In the genomic region with DNA sequence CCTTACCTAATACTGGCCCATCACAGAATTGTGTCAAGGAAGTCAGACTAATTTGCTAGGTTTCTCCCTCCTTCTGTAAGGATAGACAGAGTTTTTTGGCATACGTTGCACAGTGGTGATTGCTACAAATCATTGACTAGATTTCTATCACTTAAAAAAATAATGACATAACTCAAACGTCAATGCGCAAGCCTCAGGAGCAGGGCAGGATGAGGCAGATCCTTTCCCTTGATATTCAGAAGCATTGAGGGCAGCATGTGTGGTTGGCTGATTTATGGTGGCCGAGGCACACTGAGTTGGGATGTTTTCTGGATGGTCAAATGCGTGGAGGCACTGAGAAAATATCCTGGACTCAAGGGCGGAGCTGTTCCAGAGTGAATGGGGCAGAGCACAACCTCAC, we compare ENCODE assay signal across 18 cellular contexts. TPM values are rescaled to one million over a fixed set of nuclear protein-coding genes. Genes with fewer than 3 reads are reported as not detected.
A peak's percentile ranks its signal among the peaks of the same experiment; 100 is the strongest.
DNase-seq lines count a peak whose midpoint lies in the region; ATAC-seq, FAIRE-seq and TF ChIP-seq lines count a peak whose summit lies in the region.
"Had no signal": no experiment of that assay in that cellular context is flagged by ENCODE, and none has a peak within 500 bp of the region (broad histone marks: within the 10 kb centered on the region; RNA-seq: fewer than 3 reads in every experiment).

No MANE protein-coding gene starts in this region.

- no peak for TF ChIP-seq EP300 in A549 (IDR thresholded peaks at IDR 0.05)

- peak overlapping the region; percentile 56 for H3K4me2 ChIP-seq in A549

- intact Hi-C loops in left lung (cut with DNase I): no loop called here

- WGBS in A549 (ENCODE audit: missing lambda C conversion rate): 40% methylated on average over 6 of the region's 6 CpGs

- H3K36me3 ChIP-seq in HEK293 (ENCODE audit: control insufficient read depth in 2 of 2, insufficient read depth in 1 of 2, low read length in 2 of 2) (no peaks in the 10 kb centered on the region), RWPE2 (ENCODE audit: low read depth) (peaks cover 47% of the 10 kb centered on the region), left lung (no peaks in the 10 kb centered on the region), H7 (replicated peaks; ENCODE audit: control insufficient read depth, insufficient read depth, low read length) (no peaks in the 10 kb centered on the region)
- H3K36me3 ChIP-seq: HAP-1 had no signal

- peaks cover 58% of the 10 kb centered on the region for H3K4me1 ChIP-seq in A549
- no peaks in the 10 kb centered on the region for H3K4me1 ChIP-seq in HEK293 (ENCODE audit: control insufficient read depth, insufficient read depth, low read length)
- peaks cover 65% of the 10 kb centered on the region for H3K4me1 ChIP-seq in RWPE2 (ENCODE audit: insufficient read depth, poor library complexity, severe bottlenecking)
- H3K4me1 ChIP-seq in foreskin keratinocyte: peaks cover 64% of the 10 kb centered on the region
- H3K4me1 ChIP-seq in left lung: no peaks in the 10 kb centered on the region
- H3K4me1 ChIP-seq: HAP-1 had no signal

- peak overlapping the region; percentile 54 to 61 for H3K27ac ChIP-seq in A549
- no peak overlapping the region for H3K27ac ChIP-seq in HEK293 (ENCODE audit: extremely low read depth, low read depth, low read length)
- H3K27ac ChIP-seq in RWPE2 (ENCODE audit: poor library complexity, severe bottlenecking): peak overlapping the region; percentile 96
- peak overlapping the region; percentile 84 for H3K27ac ChIP-seq in foreskin keratinocyte
- H3K27ac ChIP-seq in left lung: no peak overlapping the region

- TF ChIP-seq POLR2A in A549 (IDR thresholded peaks at IDR 0.05; ENCODE audit: low read length): no peak

- TF ChIP-seq CTCF in A549 (IDR thresholded peaks at IDR 0.05) (no peak), HEK293 (tag by site-specific recombination; IDR thresholded peaks at IDR 0.05) (no peak), RWPE2 (IDR thresholded peaks at IDR 0.05; ENCODE audit: poor library complexity, severe bottlenecking) (no peak), foreskin keratinocyte (conservative IDR thresholded peaks at IDR 0.05) (no peak), left lung (IDR thresholded peaks at IDR 0.05) (no peak)

- CTCF ChIA-PET in A549 (lab: Yijun Ruan, JAX): interaction anchor here (0.9 to 2.3 kb wide), 5 partner anchors 14 to 311 kb away, joined by 3 to 7 read pairs (median 4); a partner anchor contains a TSS
- CTCF ChIA-PET in HEK293 (lab: Yijun Ruan, JAX): no interaction called here

- FAIRE-seq in A549 (lab: Jason Lieb, UNC): no peak
- FAIRE-seq: K562, RCC 7860 had no signal

- H3K4me3 ChIP-seq in A549 (no peak overlapping the region), HEK293 (ENCODE audit: low read depth, low read length) (no peak overlapping the region), RWPE2 (ENCODE audit: severe bottlenecking) (no peak overlapping the region), left lung (no peak overlapping the region), H7 (ENCODE audit: insufficient read depth, low read depth, low read length) (no peak overlapping the region)
- H3K4me3 ChIP-seq: HAP-1, K562 had no signal

- peak in 1 of 2 experiments; percentile 51 for DNase-seq in A549 (ENCODE audit: low read depth in 1 of 2, low spot score in 1 of 2)
- DNase-seq in RWPE2 (ENCODE audit: low spot score): no peak
- peak in 1 of 2 donors; percentile 69 for DNase-seq in foreskin keratinocyte
- no peak for DNase-seq in NCI-H1436 treated with DMSO at 0.1 percent for 48 hours (lab: John Stamatoyannopoulos, UW)
- no peak for DNase-seq in left lung
- no peak for DNase-seq in H7
- no peak for DNase-seq in Kasumi-1 (lab: John Stamatoyannopoulos, UW)
- DNase-seq: AML-193, DMS153, EL, NCI-H146, NCI-H2081 treated with DMSO at 0.1 percent for 48 hours, NCI-H510A had no signal

- no peak for TF ChIP-seq RAD21 in A549 (conservative IDR thresholded peaks at IDR 0.05 in 1 of 2, IDR thresholded peaks at IDR 0.05 in 1 of 2)

- ATAC-seq in A549 (peak in 1 of 2 experiments; percentile 42; a peak in 3 of 6 replicates), RWPE2 (ENCODE audit: low read depth) (peak; percentile 20), foreskin keratinocyte (peak; percentile 13), left lung (no peak)
- ATAC-seq: K562 had no signal

- H3K27me3 ChIP-seq in RWPE2 (ENCODE audit: insufficient read depth, poor library complexity, severe bottlenecking) (no peaks in the 10 kb centered on the region), foreskin keratinocyte (no peaks in the 10 kb centered on the region), left lung (no peaks in the 10 kb centered on the region), H7 (ENCODE audit: control insufficient read depth, insufficient read depth, low read length) (no peaks in the 10 kb centered on the region)

- peaks cover 4% of the 10 kb centered on the region; the same call in 2 of the 3 replicates for H3K9me3 ChIP-seq in A549
- H3K9me3 ChIP-seq in HEK293 (ENCODE audit: control insufficient read depth, insufficient read depth, low read depth, low read length): no peaks in the 10 kb centered on the region; the same call in 1 of the 2 replicates
- H3K9me3 ChIP-seq in RWPE2 (ENCODE audit: severe bottlenecking): no peaks in the 10 kb centered on the region
- H3K9me3 ChIP-seq in left lung: no peaks in the 10 kb centered on the region
- H3K9me3 ChIP-seq: HAP-1 had no signal

- POLR2A ChIA-PET in A549 (lab: Yijun Ruan, JAX): interaction anchor here (0.9 to 1.1 kb wide), 2 partner anchors 13 to 166 kb away, joined by 4 to 5 read pairs; no protein-coding TSS in a partner anchor
- POLR2A ChIA-PET in HEK293 (lab: Yijun Ruan, JAX): no interaction called here

TF ChIP-seq in A549, 52 proteins besides CTCF, POLR2A, EP300 and RAD21:
- TF ChIP-seq POLR2AphosphoS2 (conservative IDR thresholded peaks at IDR 0.05; ENCODE audit: low read length): no peak
- TF ChIP-seq GATA3 (IDR thresholded peaks at IDR 0.05; ENCODE audit: borderline replicate concordance): peak; percentile 51
TF ChIP-seq in A549: peak in this region for 1.

TF ChIP-seq in HEK293, 187 proteins besides CTCF, POLR2A, EP300 and RAD21 (continues in another document):
- TF ChIP-seq ZNF366 (tag by site-specific recombination; conservative IDR thresholded peaks at IDR 0.05) (0 out of 2 replicates have a peak, but pooled peaks have one; percentile 18), ZNF600 (tag by site-specific recombination; IDR thresholded peaks at IDR 0.05) (0 out of 2 replicates have a peak, but pooled peaks have one; percentile 36), GLIS2 (tag by site-specific recombination; IDR thresholded peaks at IDR 0.05) (no peak), ZXDB (tag by site-specific recombination; IDR thresholded peaks at IDR 0.05) (peak; percentile 37; the same call in 1 of the 2 replicates), OSR2 (tag by site-specific recombination; IDR thresholded peaks at IDR 0.05) (peak; percentile 32; the same call in 1 of the 2 replicates), ZEB2 (tag by site-specific recombination; IDR thresholded peaks at IDR 0.05) (0 out of 2 replicates have a peak, but pooled peaks have one; percentile 20), ZNF560 (tag by site-specific recombination; IDR thresholded peaks at IDR 0.05; ENCODE audit: borderline replicate concordance) (no peak), ZFP3 (tag by site-specific recombination; IDR thresholded peaks at IDR 0.05; ENCODE audit: low read depth) (no peak), ZNF629 (tag by site-specific recombination; IDR thresholded peaks at IDR 0.05) (0 out of 2 replicates have a peak, but pooled peaks have one; percentile 67), TRIM28 (IDR thresholded peaks at IDR 0.05; ENCODE audit: borderline replicate concordance, low read length) (0 out of 2 replicates have a peak, but pooled peaks have one; percentile 27), IKZF3 (tag by site-specific recombination; IDR thresholded peaks at IDR 0.05) (no peak)
- TF ChIP-seq, protein P1, sequence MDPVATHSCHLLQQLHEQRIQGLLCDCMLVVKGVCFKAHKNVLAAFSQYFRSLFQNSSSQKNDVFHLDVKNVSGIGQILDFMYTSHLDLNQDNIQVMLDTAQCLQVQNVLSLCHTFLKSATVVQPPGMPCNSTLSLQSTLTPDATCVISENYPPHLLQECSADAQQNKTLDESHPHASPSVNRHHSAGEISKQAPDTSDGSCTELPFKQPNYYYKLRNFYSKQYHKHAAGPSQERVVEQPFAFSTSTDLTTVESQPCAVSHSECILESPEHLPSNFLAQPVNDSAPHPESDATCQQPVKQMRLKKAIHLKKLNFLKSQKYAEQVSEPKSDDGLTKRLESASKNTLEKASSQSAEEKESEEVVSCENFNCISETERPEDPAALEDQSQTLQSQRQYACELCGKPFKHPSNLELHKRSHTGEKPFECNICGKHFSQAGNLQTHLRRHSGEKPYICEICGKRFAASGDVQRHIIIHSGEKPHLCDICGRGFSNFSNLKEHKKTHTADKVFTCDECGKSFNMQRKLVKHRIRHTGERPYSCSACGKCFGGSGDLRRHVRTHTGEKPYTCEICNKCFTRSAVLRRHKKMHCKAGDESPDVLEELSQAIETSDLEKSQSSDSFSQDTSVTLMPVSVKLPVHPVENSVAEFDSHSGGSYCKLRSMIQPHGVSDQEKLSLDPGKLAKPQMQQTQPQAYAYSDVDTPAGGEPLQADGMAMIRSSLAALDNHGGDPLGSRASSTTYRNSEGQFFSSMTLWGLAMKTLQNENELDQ (tag by site-specific recombination; IDR thresholded peaks at IDR 0.05; ENCODE audit: low read depth): no peak
- TF ChIP-seq, protein P2, sequence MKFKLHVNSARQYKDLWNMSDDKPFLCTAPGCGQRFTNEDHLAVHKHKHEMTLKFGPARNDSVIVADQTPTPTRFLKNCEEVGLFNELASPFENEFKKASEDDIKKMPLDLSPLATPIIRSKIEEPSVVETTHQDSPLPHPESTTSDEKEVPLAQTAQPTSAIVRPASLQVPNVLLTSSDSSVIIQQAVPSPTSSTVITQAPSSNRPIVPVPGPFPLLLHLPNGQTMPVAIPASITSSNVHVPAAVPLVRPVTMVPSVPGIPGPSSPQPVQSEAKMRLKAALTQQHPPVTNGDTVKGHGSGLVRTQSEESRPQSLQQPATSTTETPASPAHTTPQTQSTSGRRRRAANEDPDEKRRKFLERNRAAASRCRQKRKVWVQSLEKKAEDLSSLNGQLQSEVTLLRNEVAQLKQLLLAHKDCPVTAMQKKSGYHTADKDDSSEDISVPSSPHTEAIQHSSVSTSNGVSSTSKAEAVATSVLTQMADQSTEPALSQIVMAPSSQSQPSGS (tag by site-specific recombination; IDR thresholded peaks at IDR 0.05; ENCODE audit: low read depth): peak; percentile 38; the same call in 1 of the 2 replicates

RNA-seq across cellular contexts. Expression of a gene that starts 14.4 kb away (rescaled TPM):
- polyA plus RNA-seq in A549 (2011; rRNA removed) (40.7 and 47.4 TPM in 2 replicates), A549 (2017; fragmentation: RNase III; extraction: RNeasy Plus Mini Kit Qiagen cat#74134 plus additional on column Dnase treatment) (14.6 to 15.8 TPM (median 15.3 TPM) in 3 replicates), foreskin keratinocyte (18.0 and 21.0 TPM in 2 replicates)
- 11.8 and 13.5 TPM in 2 replicates for polyA plus RNA-seq in A549 (2012; cell fraction: cytosol; rRNA removed)
- polyA plus RNA-seq in A549 (2012; cell fraction: nucleus; rRNA removed): 29.7 and 30.3 TPM in 2 replicates
- polyA minus RNA-seq in A549 (2011; rRNA and poly(A)+ RNA removed): 79.8 and 103 TPM in 2 replicates
- total RNA-seq in foreskin keratinocyte (44.0 and 56.5 TPM in 2 replicates), left lung (10 to 100 TPM; 24.6 to 43.3 TPM)
- total RNA-seq in H7 (2014; rRNA removed; shearing (Covaris generic)): 3.3 and 3.9 TPM in 2 replicates
- polyA plus RNA-seq: CD14-positive monocyte had no signal

Comparison
In these comparisons a context has a peak if more than half of its experiments do, and no peak if none do; other contexts are left out.
1. H3K27ac ChIP-seq: peak in A549 (2 of 2), RWPE2 (single experiment) and foreskin keratinocyte (single experiment); none in HEK293 (single experiment) and left lung (0 of 2).